Comparison of ENCODE assay signal across 12 cellular contexts in genomic region chr6:130183271-130184222, GRCh38. TPM values are rescaled to one million over a fixed set of nuclear protein-coding genes. Genes with fewer than 3 reads are reported as not detected.
DNase-seq lines count a peak whose midpoint lies in the region; ATAC-seq, FAIRE-seq and TF ChIP-seq lines count a peak whose summit lies in the region.
"Had no signal": no experiment of that assay in that cellular context is flagged by ENCODE, and none has a peak within 500 bp of the region (broad histone marks: within the 10 kb centered on the region; RNA-seq: fewer than 3 reads in every experiment).

No MANE protein-coding gene starts in this region.

- H3K36me3 Mint-ChIP-seq in T-helper 17 cell (ENCODE audit: low read depth) = peaks cover 7% of the 10 kb centered on the region

- H3K27ac Mint-ChIP-seq in T-helper 17 cell = peak overlapping the region; percentile 75

- H3K27ac ChIP-seq in kidney (ENCODE audit: low read depth in 2 of 2, low read length in 2 of 2) = no peak overlapping the region

- H3K27me3 Mint-ChIP-seq in T-helper 17 cell = no peaks in the 10 kb centered on the region

- H3K9me3 ChIP-seq in T-helper 17 cell (ENCODE audit: control insufficient read depth, low read length, poor library complexity, severe bottlenecking) (no peaks in the 10 kb centered on the region), kidney (ENCODE audit: control insufficient read depth in 1 of 2, low read length in 2 of 2) (no peaks in the 10 kb centered on the region)
- H3K9me3 ChIP-seq: SK-N-SH had no signal

- H3K4me3 ChIP-seq in kidney (ENCODE audit: low read length in 2 of 2) = no peak overlapping the region

- peak overlapping the region; percentile 58 for H3K4me3 Mint-ChIP-seq in T-helper 17 cell

- peak; percentile 11 for DNase-seq in activated T-cell treated with anti-CD3 and anti-CD28 coated beads for 48 hours (ENCODE audit: low read depth)
- DNase-seq in activated T-cell treated with anti-CD3 and anti-CD28 coated beads for 4 hours = no peak
- DNase-seq in T-helper 17 cell = no peak
- DNase-seq in effector CD8-positive, alpha-beta T cell (lab: John Stamatoyannopoulos, UW) = peak; percentile 6
- peak; percentile 5 to 25 for DNase-seq in stimulated activated CD8-positive, alpha-beta memory T cell treated with anti-CD3 and anti-CD28 coated beads, Interleukin-7, amount 100 ng/mL, for 48 hours (ENCODE audit: extremely low read depth in 1 of 2, low read depth in 1 of 2)
- no peak for DNase-seq in GDM1 (lab: John Stamatoyannopoulos, UW)
- DNase-seq in kidney = no peak
- DNase-seq: caudate nucleus, midbrain, NCI-H1436 treated with DMSO at 0.1 percent for 48 hours, SK-N-SH had no signal

- peaks cover 13% of the 10 kb centered on the region for H3K4me1 Mint-ChIP-seq in T-helper 17 cell

- FAIRE-seq in kidney (lab: Jason Lieb, UNC) = no peak

- intact Hi-C loops in kidney (cut with DNase I) = no loop called here

- no peaks in the 10 kb centered on the region for H3K4me1 ChIP-seq in kidney (ENCODE audit: control insufficient read depth in 1 of 2, insufficient read depth in 1 of 2, low read depth in 1 of 2, low read length in 2 of 2)

- ATAC-seq in T-helper 17 cell (peak; percentile 70), HG03175 (IDR thresholded peaks at IDR 0.05; ENCODE audit: unreplicated experiment) (no peak)

- H3K36me3 ChIP-seq in kidney (ENCODE audit: control insufficient read depth in 1 of 2, insufficient read depth in 2 of 2, low read length in 2 of 2) = no peaks in the 10 kb centered on the region

- no peak overlapping the region for H3K9ac ChIP-seq in kidney (ENCODE audit: low read length in 2 of 2)
- H3K9ac ChIP-seq: SK-N-SH had no signal

- TF ChIP-seq CTCF in kidney (IDR thresholded peaks at IDR 0.05; ENCODE audit: borderline replicate concordance, extremely low read depth, insufficient read depth) = no peak

RNA-seq across cellular contexts. Expression of gene SAMD3, which starts 39.2 kb away (rescaled TPM):
- 10 to 100 TPM; 14.5 to 30.0 TPM for total RNA-seq in T-helper 17 cell
- total RNA-seq in kidney = 3.5 TPM
- polyA plus RNA-seq in kidney (ENCODE audit: insufficient read depth, low read depth, low replicate concordance) = 1.1 TPM

Comparison
In these comparisons a context has a peak if more than half of its experiments do, and no peak if none do; other contexts are left out.
1. DNase-seq: peak in activated T-cell treated with anti-CD3 and anti-CD28 coated beads for 48 hours (single experiment), effector CD8-positive, alpha-beta T cell (single experiment) and stimulated activated CD8-positive, alpha-beta memory T cell treated with anti-CD3 and anti-CD28 coated beads, Interleukin-7, amount 100 ng/mL, for 48 hours (2 of 2); none in activated T-cell treated with anti-CD3 and anti-CD28 coated beads for 4 hours (single experiment), T-helper 17 cell (0 of 3), GDM1 (single experiment) and kidney (single experiment).